In the genomic region with DNA sequence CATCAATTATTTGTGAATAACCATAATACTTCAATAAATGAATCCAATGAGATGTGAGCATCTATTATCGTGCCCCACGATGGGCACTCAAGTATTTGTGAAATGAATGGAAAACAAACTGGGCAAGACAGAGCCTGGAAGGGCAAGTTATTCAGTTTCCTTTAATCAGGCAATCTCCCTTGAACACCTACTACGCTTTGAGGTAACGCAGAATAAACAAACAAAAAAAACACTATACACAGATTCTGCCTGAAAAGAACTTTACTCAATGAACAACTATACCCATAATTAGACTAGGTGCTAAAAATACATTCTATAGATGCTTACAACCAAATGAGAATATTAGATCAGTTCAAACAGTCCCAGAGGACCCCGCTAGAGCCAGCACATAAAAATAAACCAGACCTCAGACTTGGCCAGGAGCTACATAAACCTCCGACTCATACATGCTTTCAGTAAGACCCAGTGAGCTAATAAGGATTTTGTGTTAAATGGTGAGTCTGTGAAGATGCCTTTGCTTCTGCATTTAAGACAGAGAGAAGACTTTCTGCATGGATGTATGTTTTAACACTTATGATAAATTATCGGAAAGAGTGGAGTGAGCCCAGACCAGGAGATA, we compare ENCODE assay signal across 1 cellular context.
TF ChIP-seq lines count a peak whose summit lies in the region.

No MANE protein-coding gene starts in this region.

TF ChIP-seq in H1, 55 proteins besides CTCF, POLR2A, EP300 and RAD21 (continued from another document):
- no peak for TF ChIP-seq ZNF274 (IDR thresholded peaks at IDR 0.05; ENCODE audit: borderline replicate concordance, extremely low read depth, low read length)
- TF ChIP-seq GTF2F1 (IDR thresholded peaks at IDR 0.05; ENCODE audit: borderline replicate concordance, low read depth, low read length) = no peak
- no peak for TF ChIP-seq HDAC6 (IDR thresholded peaks at IDR 0.05; ENCODE audit: low read depth, low read length)
- no peak for TF ChIP-seq BCL11A (IDR thresholded peaks at IDR 0.05; ENCODE audit: low read depth in 2 of 2, low read length in 2 of 2)
- no peak for TF ChIP-seq BRCA1 (IDR thresholded peaks at IDR 0.05; ENCODE audit: low read depth, low read length)
- TF ChIP-seq EZH2 (IDR thresholded peaks at IDR 0.05; ENCODE audit: low read depth, low read length, severe bottlenecking) = no peak
- no peak for TF ChIP-seq MAFK (IDR thresholded peaks at IDR 0.05; ENCODE audit: low read depth, low read length)
- TF ChIP-seq, protein P1, sequence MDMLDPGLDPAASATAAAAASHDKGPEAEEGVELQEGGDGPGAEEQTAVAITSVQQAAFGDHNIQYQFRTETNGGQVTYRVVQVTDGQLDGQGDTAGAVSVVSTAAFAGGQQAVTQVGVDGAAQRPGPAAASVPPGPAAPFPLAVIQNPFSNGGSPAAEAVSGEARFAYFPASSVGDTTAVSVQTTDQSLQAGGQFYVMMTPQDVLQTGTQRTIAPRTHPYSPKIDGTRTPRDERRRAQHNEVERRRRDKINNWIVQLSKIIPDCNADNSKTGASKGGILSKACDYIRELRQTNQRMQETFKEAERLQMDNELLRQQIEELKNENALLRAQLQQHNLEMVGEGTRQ (IDR thresholded peaks at IDR 0.05; ENCODE audit: low read length) = no peak
- no peak for TF ChIP-seq POLR2AphosphoS5 (IDR thresholded peaks at IDR 0.05; ENCODE audit: low read depth, low read length)
- no peak for TF ChIP-seq NRF1 (IDR thresholded peaks at IDR 0.05; ENCODE audit: low read depth, low read length)
- no peak for TF ChIP-seq CHD7 (IDR thresholded peaks at IDR 0.05; ENCODE audit: insufficient replicate concordance, low read length)
TF ChIP-seq in H1: peak in this region for 0.
